8 cellular contexts compared by ENCODE assay signal in the genomic region with DNA sequence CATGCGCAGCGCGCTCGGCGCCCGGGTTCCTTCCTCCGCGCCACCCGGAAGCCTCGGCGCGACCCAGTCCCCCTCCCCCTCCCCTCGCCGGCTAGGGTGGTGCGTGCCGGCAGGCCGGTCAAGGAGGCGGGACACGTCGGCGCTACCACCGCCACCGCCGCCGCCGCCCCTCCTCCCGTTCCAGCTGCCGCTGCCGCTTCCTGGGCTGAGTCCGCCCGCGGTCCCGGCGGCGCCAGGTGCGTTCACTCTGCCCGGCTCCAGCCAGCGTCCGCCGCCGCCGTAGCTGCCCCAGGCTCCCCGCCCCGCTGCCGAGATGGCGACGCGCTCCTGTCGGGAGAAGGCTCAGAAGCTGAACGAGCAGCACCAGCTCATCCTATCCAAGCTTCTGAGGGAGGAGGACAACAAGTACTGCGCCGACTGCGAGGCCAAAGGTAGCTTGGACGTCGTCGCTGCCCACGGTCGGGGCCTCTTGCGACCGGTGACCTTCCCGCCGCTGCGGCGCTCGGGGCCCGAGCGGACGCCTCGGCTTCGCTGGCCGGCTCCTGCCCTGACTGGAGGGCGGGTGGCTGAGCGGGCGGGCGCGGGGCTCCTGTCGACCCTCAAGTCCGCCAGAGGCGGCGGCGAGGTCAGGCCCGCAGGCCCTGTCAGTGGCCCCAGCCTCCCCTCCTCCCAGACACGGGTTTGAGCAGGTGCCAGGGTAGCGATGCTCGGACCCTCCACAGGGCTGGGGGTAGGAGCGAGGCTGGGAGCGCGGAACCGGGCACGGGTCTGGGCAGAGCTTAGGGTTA. TPM values are rescaled to one million over a fixed set of nuclear protein-coding genes. Genes with fewer than 3 reads are reported as not detected.
DNase-seq lines count a peak whose midpoint lies in the region; ATAC-seq, FAIRE-seq and TF ChIP-seq lines count a peak whose summit lies in the region.

TSS of gene SMAP1 (plus strand) at position 173 of the 788 bp plus-strand sequence. CDS start at position 314, 141 bp downstream.

- TF ChIP-seq CTCF in kidney (IDR thresholded peaks at IDR 0.05; ENCODE audit: borderline replicate concordance, extremely low read depth, insufficient read depth): no peak

- H3K27ac ChIP-seq in kidney (ENCODE audit: low read depth in 2 of 2, low read length in 2 of 2): peak within 1 kb of the TSS; percentile 88 to 97

- H3K9ac ChIP-seq in kidney (ENCODE audit: low read length in 2 of 2): peak within 1 kb of the TSS; percentile 82 to 84

- H3K9me3 ChIP-seq in kidney (ENCODE audit: control insufficient read depth in 1 of 2, low read length in 2 of 2): no peaks in the 10 kb centered on the region

- intact Hi-C loops in kidney (cut with DNase I): no loop called here

- H3K4me3 ChIP-seq in kidney (ENCODE audit: low read length in 2 of 2): peak within 1 kb of the TSS; percentile 89 to 94

- no peak for FAIRE-seq in kidney (lab: Jason Lieb, UNC)

- H3K4me1 ChIP-seq in kidney (ENCODE audit: control insufficient read depth in 1 of 2, insufficient read depth in 1 of 2, low read depth in 1 of 2, low read length in 2 of 2): peaks cover 11 to 16% of the 10 kb centered on the region in 2 donors

- peak; percentile 87 to 91 for DNase-seq in AML-193 (lab: John Stamatoyannopoulos, UW)
- DNase-seq in NCI-H345 treated with DMSO at 0.1 percent for 48 hours (lab: John Stamatoyannopoulos, UW; ENCODE audit: unreplicated experiment): peak; percentile 80
- peak; percentile 88 for DNase-seq in activated CD4-positive, alpha-beta T cell treated with anti-CD3 and anti-CD28 coated beads for 1 hour
- DNase-seq in cerebellar nuclear complex (lab: John Stamatoyannopoulos, UW): peak; percentile 13 to 71
- DNase-seq in kidney: peak; percentile 98
- peak; percentile 88 to 93 for DNase-seq in stimulated activated CD4-positive, alpha-beta T cell treated with anti-CD3 and anti-CD28 coated beads, Interleukin-15, amount 100 ng/mL, for 1 hour (ENCODE audit: low read depth in 1 of 2, low spot score in 1 of 2)

- ATAC-seq in GM19035 (IDR thresholded peaks at IDR 0.05; ENCODE audit: unreplicated experiment) (peak; percentile 90), HG03342 (IDR thresholded peaks at IDR 0.05; ENCODE audit: unreplicated experiment) (peak; percentile 91)

- H3K36me3 ChIP-seq in kidney (ENCODE audit: control insufficient read depth in 1 of 2, insufficient read depth in 2 of 2, low read length in 2 of 2): no peaks in the 10 kb centered on the region

RNA-seq across cellular contexts. Expression of gene SMAP1, which starts in this region (rescaled TPM):
- total RNA-seq in kidney: 19.4 TPM
- polyA plus RNA-seq in kidney (ENCODE audit: insufficient read depth, low read depth, low replicate concordance): 17.7 TPM

Comparison
In these comparisons a context has a peak if more than half of its experiments do, and no peak if none do; other contexts are left out.
1. Peak in every context shown above with its lines: DNase-seq, ATAC-seq, H3K4me3 ChIP-seq and H3K27ac ChIP-seq.
2. DNase-seq: peak in every context shown above with its lines; median percentile 98 in kidney; 90 in stimulated activated CD4-positive, alpha-beta T cell treated with anti-CD3 and anti-CD28 coated beads, Interleukin-15, amount 100 ng/mL, for 1 hour; 89 in AML-193; 88 in activated CD4-positive, alpha-beta T cell treated with anti-CD3 and anti-CD28 coated beads for 1 hour; 80 in NCI-H345 treated with DMSO at 0.1 percent for 48 hours; 42 in cerebellar nuclear complex.